Comparison of ENCODE assay signal across 8 cellular contexts in the genomic region with DNA sequence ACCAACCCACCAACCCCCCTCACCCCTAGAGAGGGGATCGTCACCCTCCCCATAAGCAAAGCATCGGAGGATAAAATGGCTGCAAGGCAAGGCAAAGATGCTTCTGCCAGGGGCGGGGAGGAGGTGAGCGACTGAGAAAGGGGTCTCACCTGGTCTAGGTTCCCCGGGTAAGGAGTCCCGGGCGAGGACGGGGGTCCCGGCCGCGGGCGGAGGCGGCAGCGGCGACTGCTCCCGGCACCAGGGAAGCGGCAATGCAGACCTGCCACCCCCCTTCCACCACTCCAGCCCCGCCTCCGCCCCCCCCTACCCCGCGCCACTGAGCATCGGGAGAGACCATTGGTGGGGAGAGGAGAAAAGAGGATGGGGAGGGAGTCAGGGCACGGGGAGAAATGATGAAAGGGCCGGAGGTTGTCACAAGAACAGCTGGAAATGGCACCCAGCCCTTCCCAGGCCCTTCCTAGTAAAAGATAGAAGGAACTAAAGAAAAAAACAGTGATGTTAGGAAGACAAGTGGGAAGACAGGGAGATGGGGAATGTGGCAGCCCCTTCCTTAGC. TPM values are rescaled to one million over a fixed set of nuclear protein-coding genes. Genes with fewer than 3 reads are reported as not detected.
DNase-seq lines count a peak whose midpoint lies in the region; ATAC-seq and TF ChIP-seq lines count a peak whose summit lies in the region.

A gene with protein sequence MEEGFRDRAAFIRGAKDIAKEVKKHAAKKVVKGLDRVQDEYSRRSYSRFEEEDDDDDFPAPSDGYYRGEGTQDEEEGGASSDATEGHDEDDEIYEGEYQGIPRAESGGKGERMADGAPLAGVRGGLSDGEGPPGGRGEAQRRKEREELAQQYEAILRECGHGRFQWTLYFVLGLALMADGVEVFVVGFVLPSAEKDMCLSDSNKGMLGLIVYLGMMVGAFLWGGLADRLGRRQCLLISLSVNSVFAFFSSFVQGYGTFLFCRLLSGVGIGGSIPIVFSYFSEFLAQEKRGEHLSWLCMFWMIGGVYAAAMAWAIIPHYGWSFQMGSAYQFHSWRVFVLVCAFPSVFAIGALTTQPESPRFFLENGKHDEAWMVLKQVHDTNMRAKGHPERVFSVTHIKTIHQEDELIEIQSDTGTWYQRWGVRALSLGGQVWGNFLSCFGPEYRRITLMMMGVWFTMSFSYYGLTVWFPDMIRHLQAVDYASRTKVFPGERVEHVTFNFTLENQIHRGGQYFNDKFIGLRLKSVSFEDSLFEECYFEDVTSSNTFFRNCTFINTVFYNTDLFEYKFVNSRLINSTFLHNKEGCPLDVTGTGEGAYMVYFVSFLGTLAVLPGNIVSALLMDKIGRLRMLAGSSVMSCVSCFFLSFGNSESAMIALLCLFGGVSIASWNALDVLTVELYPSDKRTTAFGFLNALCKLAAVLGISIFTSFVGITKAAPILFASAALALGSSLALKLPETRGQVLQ (minus strand): TSS at position 255 of the 555 bp plus-strand sequence. CDS start 4,004 bp downstream, outside the sequence.

- CTCF ChIA-PET in CD8-positive, alpha-beta memory T cell (lab: Charles Lee), result no interaction called here

- H3K4me2 ChIP-seq in MM.1S (ENCODE audit: low read depth, low read length), result no peak within 1 kb of the TSS

- H3K36me3 ChIP-seq in CD8-positive, alpha-beta memory T cell (ENCODE audit: insufficient read depth, low read length), result peaks cover 3% of the 10 kb centered on the region
- H3K36me3 ChIP-seq in MM.1S (replicated peaks; ENCODE audit: insufficient read depth, low read length), result peaks cover under 1% of the 10 kb centered on the region; the same call in 1 of the 2 replicates

- H3K27me3 Mint-ChIP-seq in CD8-positive, alpha-beta memory T cell, result peaks cover 0 to 9% of the 10 kb centered on the region in 2 donors

- 0 out of 2 replicates have a peak within 1 kb of the TSS, but pooled peaks have one; percentile 5 for H2AFZ ChIP-seq in MM.1S (ENCODE audit: low read length)

- no peaks in the 10 kb centered on the region for H3K9me3 Mint-ChIP-seq in CD8-positive, alpha-beta memory T cell

- H4K20me1 ChIP-seq in MM.1S (ENCODE audit: insufficient read depth, low read length), result no peaks in the 10 kb centered on the region

- no peak within 1 kb of the TSS for H3K27ac ChIP-seq in CD8-positive, alpha-beta memory T cell (ENCODE audit: low read depth, low read length)
- no peak within 1 kb of the TSS for H3K27ac ChIP-seq in MM.1S (ENCODE audit: low read length)

- no peaks in the 10 kb centered on the region for H3K27me3 ChIP-seq in CD8-positive, alpha-beta memory T cell (ENCODE audit: insufficient read depth, low read length, poor library complexity, severe bottlenecking)
- no peaks in the 10 kb centered on the region for H3K27me3 ChIP-seq in MM.1S (replicated peaks; ENCODE audit: insufficient read depth, low read length)

- peaks cover 26 to 42% (median 36%) of the 10 kb centered on the region in 3 donors for H3K4me1 Mint-ChIP-seq in CD8-positive, alpha-beta memory T cell

- TF ChIP-seq CTCF in MM.1S (IDR thresholded peaks at IDR 0.05; ENCODE audit: low read length) (no peak), cardiac fibroblast (IDR thresholded peaks at IDR 0.05; ENCODE audit: low read depth, low read length) (no peak)

- H3K27ac Mint-ChIP-seq in CD8-positive, alpha-beta memory T cell, result peak within 1 kb of the TSS in 7 of 8 donors; percentile 42 to 93 (median 85)

- H3K4me3 ChIP-seq in CD8-positive, alpha-beta memory T cell (ENCODE audit: low read length), result peak within 1 kb of the TSS; percentile 90
- H3K4me3 ChIP-seq in MM.1S (ENCODE audit: low read length), result no peak within 1 kb of the TSS
- peak within 1 kb of the TSS; percentile 66 to 68 for H3K4me3 ChIP-seq in cardiac fibroblast (replicated peaks in 1 of 2; ENCODE audit: low read depth in 2 of 2, low read length in 2 of 2)

- H3K79me2 ChIP-seq in MM.1S (ENCODE audit: low read length), result no peaks in the 10 kb centered on the region

- peak; percentile 8 to 63 (median 42) for DNase-seq in CD8-positive, alpha-beta memory T cell
- DNase-seq in MM.1S (no peak), T-helper 2 cell (peak in 4 of 5 experiments; percentile 13 to 68 (median 36)), cardiac fibroblast (ENCODE audit: low read depth in 2 of 2) (peak; percentile 51 to 65), islet precursor cell (peak; percentile 91), kidney glomerular epithelial cell (lab: John Stamatoyannopoulos, UW) (no peak)
- DNase-seq in stimulated activated CD4-positive, alpha-beta T cell treated with anti-CD3 and anti-CD28 coated beads, Interleukin-1b, Interleukin-23, amount 100 ng/mL, for 48 hours, result peak; percentile 45

- no peak for ATAC-seq in HG03457 (IDR thresholded peaks at IDR 0.05; ENCODE audit: unreplicated experiment)

- no peaks in the 10 kb centered on the region for H3K9me2 ChIP-seq in MM.1S (replicated peaks; ENCODE audit: insufficient read depth, low read length)

- H3K4me3 Mint-ChIP-seq in CD8-positive, alpha-beta memory T cell, result peak within 1 kb of the TSS; percentile 85 to 94 (median 86)

- POLR2A ChIA-PET in CD8-positive, alpha-beta memory T cell (lab: Charles Lee), result interaction anchor here (0.6 kb wide), 1 partner anchor 10 kb away, joined by 3 read pairs; a partner anchor contains a TSS

- peaks cover 0 to 13% (median 2%) of the 10 kb centered on the region in 3 donors for H3K36me3 Mint-ChIP-seq in CD8-positive, alpha-beta memory T cell

- H3F3A ChIP-seq in MM.1S (ENCODE audit: insufficient read depth, low read length), result 0 out of 2 replicates have a peak, but pooled peaks cover 9% of the 10 kb centered on the region

- H3K9ac ChIP-seq in MM.1S (ENCODE audit: low read length), result no peak within 1 kb of the TSS

- H3K4me1 ChIP-seq in CD8-positive, alpha-beta memory T cell (ENCODE audit: insufficient read depth, low read length), result peaks cover 22% of the 10 kb centered on the region
- H3K4me1 ChIP-seq in MM.1S (ENCODE audit: low read length), result peaks cover 6% of the 10 kb centered on the region; the same call in 1 of the 2 replicates

- no peaks in the 10 kb centered on the region for H3K9me3 ChIP-seq in CD8-positive, alpha-beta memory T cell (ENCODE audit: low read length)
- H3K9me3 ChIP-seq in MM.1S (replicated peaks; ENCODE audit: insufficient read depth, low read length), result no peaks in the 10 kb centered on the region

RNA-seq across cellular contexts. Expression of the gene that starts here (rescaled TPM):
- 1 to 10 TPM; 5.6 to 6.0 TPM for total RNA-seq in CD8-positive, alpha-beta memory T cell
- polyA plus RNA-seq in CD8-positive, alpha-beta memory T cell, result 2.9 TPM

Comparison
In these comparisons a context has a peak if more than half of its experiments do, and no peak if none do; other contexts are left out.
1. DNase-seq: peak in CD8-positive, alpha-beta memory T cell (5 of 5), T-helper 2 cell (4 of 5), cardiac fibroblast (2 of 2), islet precursor cell (single experiment) and stimulated activated CD4-positive, alpha-beta T cell treated with anti-CD3 and anti-CD28 coated beads, Interleukin-1b, Interleukin-23, amount 100 ng/mL, for 48 hours (single experiment); none in MM.1S (single experiment) and kidney glomerular epithelial cell (single experiment).